Comparison of ENCODE assay signal across 11 cellular contexts in the genomic region with DNA sequence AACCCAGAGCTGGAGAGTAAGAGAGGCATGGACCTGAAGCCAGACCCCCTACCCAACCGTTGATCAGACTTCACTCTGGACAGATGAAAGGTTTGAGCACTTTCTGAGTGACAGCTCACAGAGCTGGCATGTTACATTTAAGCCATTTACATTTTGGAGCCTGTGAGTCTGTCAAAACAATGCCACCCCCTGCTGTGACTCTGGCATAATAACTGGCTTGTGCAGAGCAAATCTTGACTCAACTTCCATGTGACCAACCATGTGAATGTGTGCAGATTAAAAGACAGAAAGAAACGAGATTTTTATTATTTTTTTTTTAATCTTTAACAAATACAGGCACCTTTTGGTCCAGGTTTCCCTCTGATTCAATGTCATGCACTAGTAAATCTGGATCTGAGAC. TPM values are rescaled to one million over a fixed set of nuclear protein-coding genes. Genes with fewer than 3 reads are reported as not detected.
DNase-seq lines count a peak whose midpoint lies in the region; ATAC-seq and TF ChIP-seq lines count a peak whose summit lies in the region.
"Had no signal": no experiment of that assay in that cellular context is flagged by ENCODE, and none has a peak within 500 bp of the region (broad histone marks: within the 10 kb centered on the region; RNA-seq: fewer than 3 reads in every experiment).

No MANE protein-coding gene starts in this region.

- DNase-seq in DMS153 treated with DMSO at 0.1 percent for 48 hours (lab: John Stamatoyannopoulos, UW; ENCODE audit: unreplicated experiment) = peak; percentile 8
- DNase-seq in LoVo (ENCODE audit: low spot score) = peak; percentile 17
- DNase-seq in SJSA1 (ENCODE audit: low read depth in 1 of 2, low spot score in 2 of 2) = peak; percentile 65 to 84
- peak; percentile 36 for DNase-seq in midbrain (lab: John Stamatoyannopoulos, UW)
- DNase-seq in suprapubic skin (ENCODE audit: low spot score in 2 of 2) = no peak
- no peak for DNase-seq in activated CD8-positive, alpha-beta memory T cell treated with anti-CD3 and anti-CD28 coated beads, Interleukin-2, amount 50 U/mL, for 4 hours
- DNase-seq: activated CD4-positive, alpha-beta T cell treated with anti-CD3 and anti-CD28 coated beads for 4 hours; activated naive CD4-positive, alpha-beta T cell treated with anti-CD3 and anti-CD28 coated beads, Interleukin-2, amount 10 ng/mL, durations not matched to agents 7 days and 5 days had no signal

- H3K9me3 ChIP-seq in SJSA1 (replicated peaks) (no peaks in the 10 kb centered on the region), suprapubic skin (no peaks in the 10 kb centered on the region)
- H3K9me3 ChIP-seq: SJCRH30 had no signal

- H3K4me1 ChIP-seq in SJSA1 (replicated peaks) (peaks cover 37% of the 10 kb centered on the region), suprapubic skin (peaks cover under 1% of the 10 kb centered on the region)

- TF ChIP-seq CTCF in suprapubic skin (IDR thresholded peaks at IDR 0.05) = no peak

- H3K36me3 ChIP-seq in SJSA1 (no peaks in the 10 kb centered on the region), suprapubic skin (no peaks in the 10 kb centered on the region)
- H3K36me3 ChIP-seq: SJCRH30 had no signal

- peak overlapping the region; percentile 29 for H3K27ac ChIP-seq in SJSA1
- no peak overlapping the region for H3K27ac ChIP-seq in suprapubic skin
- H3K27ac ChIP-seq: SJCRH30 had no signal

- H3K27me3 ChIP-seq in SJSA1 (replicated peaks) (no peaks in the 10 kb centered on the region), suprapubic skin (no peaks in the 10 kb centered on the region)

- H3K4me3 ChIP-seq in SJSA1 (no peak overlapping the region), suprapubic skin (no peak overlapping the region)
- H3K4me3 ChIP-seq: SJCRH30 had no signal

- no peak for TF ChIP-seq EP300 in suprapubic skin (IDR thresholded peaks at IDR 0.05)

- ATAC-seq in GM21717 (IDR thresholded peaks at IDR 0.05; ENCODE audit: unreplicated experiment) (no peak), HG03460 (IDR thresholded peaks at IDR 0.05; ENCODE audit: unreplicated experiment) (no peak)

- 38% methylated on average over 2 of the region's 2 CpGs for WGBS in suprapubic skin

- no peak for TF ChIP-seq POLR2A in suprapubic skin (IDR thresholded peaks at IDR 0.05)

RNA-seq across cellular contexts. Expression of gene MFAP3, which starts 48.5 kb away (rescaled TPM):
- 42.9 and 87.4 TPM in 2 replicates for total RNA-seq in SJSA1 (2014; rRNA removed; shearing (Covaris generic))
- total RNA-seq in suprapubic skin = 10 to 100 TPM; 32.9 to 48.4 (median 39.9) TPM

RNA-seq across cellular contexts. Expression of gene FAM114A2, which starts 48.5 kb away (rescaled TPM):
- total RNA-seq in SJSA1 (2014; rRNA removed; shearing (Covaris generic)) = 36.6 and 49.1 TPM in 2 replicates
- total RNA-seq in suprapubic skin = 10 to 100 TPM in 3 of 4 donors, 1 to 10 TPM in 1; 7.8 to 13.3 (median 11.5) TPM

Comparison
In these comparisons a context has a peak if more than half of its experiments do, and no peak if none do; other contexts are left out.
1. DNase-seq: peak in DMS153 treated with DMSO at 0.1 percent for 48 hours (single experiment), LoVo (single experiment), SJSA1 (2 of 2) and midbrain (single experiment); none in suprapubic skin (0 of 2) and activated CD8-positive, alpha-beta memory T cell treated with anti-CD3 and anti-CD28 coated beads, Interleukin-2, amount 50 U/mL, for 4 hours (single experiment).